Comparison of ENCODE assay signal across 8 cellular contexts in genomic region chr4:176319704-176320339, GRCh38. TPM values are rescaled to one million over a fixed set of nuclear protein-coding genes. Genes with fewer than 3 reads are reported as not detected.
DNase-seq lines count a peak whose midpoint lies in the region; ATAC-seq, FAIRE-seq and TF ChIP-seq lines count a peak whose summit lies in the region.

Gene SPCS3 (plus strand): TSS chr4:176319966. CDS start chr4:176320077, 111 bp downstream.

- ATAC-seq in GM18498 (IDR thresholded peaks at IDR 0.05; ENCODE audit: unreplicated experiment) (peak; percentile 91), HG02938 (IDR thresholded peaks at IDR 0.05; ENCODE audit: unreplicated experiment) (peak; percentile 90), left ventricle myocardium superior (peak; percentile 99), psoas muscle (peak; percentile 97 to 99 (median 98))

- peaks cover 35% of the 10 kb centered on the region for H3K4me1 ChIP-seq in psoas muscle

- FAIRE-seq in urothelium cell line (lab: Jason Lieb, UNC) = peak; percentile 91

- H3K36me3 ChIP-seq in psoas muscle (ENCODE audit: insufficient read depth in 1 of 2, low read depth in 1 of 2) = no peaks in the 10 kb centered on the region

- no peaks in the 10 kb centered on the region for H3K27me3 ChIP-seq in psoas muscle (ENCODE audit: insufficient read depth in 3 of 3, low read length in 2 of 3)

- 0% methylated on average over 66 to 94 of the region's 94 CpGs for WGBS in psoas muscle, 3 donors

- no peak for TF ChIP-seq CTCF in psoas muscle (IDR thresholded peaks at IDR 0.05)

- no peaks in the 10 kb centered on the region for H3K9me3 ChIP-seq in psoas muscle

- intact Hi-C loops in left ventricle myocardium superior (cut with micrococcal nuclease) = no loop called here
- intact Hi-C loops in psoas muscle (cut with DNase I) = loop anchor here in 1 of 2 donors (1.0 to 5.0 kb wide), 2 partner anchors 123 to 170 kb away; partner anchors contain the start of gene SPATA4

- H3K4me3 ChIP-seq in psoas muscle = peak within 1 kb of the TSS; percentile 83

- peak; percentile 69 to 89 for DNase-seq in NCI-H187 (lab: John Stamatoyannopoulos, UW)
- peak; percentile 91 to 98 (median 93) for DNase-seq in T-helper 2 cell
- peak; percentile 99 for DNase-seq in left ventricle myocardium superior
- peak; percentile 97 for DNase-seq in psoas muscle
- DNase-seq in urothelium cell line (ENCODE audit: low spot score) = peak; percentile 95

- H3K27ac ChIP-seq in angular gyrus (ENCODE audit: low read depth, low read length) = peak within 1 kb of the TSS; percentile 93
- H3K27ac ChIP-seq in psoas muscle = peak within 1 kb of the TSS; percentile 98

RNA-seq across cellular contexts. Expression of gene SPCS3, which starts in this region (rescaled TPM):
- total RNA-seq in left ventricle myocardium superior (81.0 TPM), psoas muscle (10 to 100 TPM; 32.8 to 75.8 (median 52.3) TPM)
- polyA plus RNA-seq in psoas muscle = 10 to 100 TPM; 20.8 to 44.8 (median 32.6) TPM

Comparison
In these comparisons a context has a peak if more than half of its experiments do, and no peak if none do; other contexts are left out.
1. Peak in every context shown above with its lines: DNase-seq, ATAC-seq, H3K4me3 ChIP-seq and H3K27ac ChIP-seq.